ENCODE assay signal across 16 cellular contexts in genomic region chr4:9745782-9746181, GRCh38. TPM values are rescaled to one million over a fixed set of nuclear protein-coding genes. Genes with fewer than 3 reads are reported as not detected.
DNase-seq lines count a peak whose midpoint lies in the region; FAIRE-seq and TF ChIP-seq lines count a peak whose summit lies in the region.
"Had no signal": no experiment of that assay in that cellular context is flagged by ENCODE, and none has a peak within 500 bp of the region (broad histone marks: within the 10 kb centered on the region; RNA-seq: fewer than 3 reads in every experiment).

No MANE protein-coding gene starts in this region.

- peaks cover 72% of the 10 kb centered on the region for H3K4me1 ChIP-seq in BLaER1
- no peaks in the 10 kb centered on the region for H3K4me1 ChIP-seq in endothelial cell of umbilical vein (ENCODE audit: control insufficient read depth, extremely low read depth, insufficient read depth, low read length)
- no peaks in the 10 kb centered on the region for H3K4me1 ChIP-seq in trophoblast cell (ENCODE audit: control insufficient read depth in 1 of 2, insufficient read depth in 2 of 2, low read length in 2 of 2)
- H3K4me1 ChIP-seq in suprapubic skin = no peaks in the 10 kb centered on the region

- H4K91ac ChIP-seq in trophoblast cell (ENCODE audit: low read depth, low read length) = no peak overlapping the region

- no peak overlapping the region for H3K27ac ChIP-seq in BLaER1
- no peak overlapping the region for H3K27ac ChIP-seq in endothelial cell of umbilical vein (ENCODE audit: insufficient read depth, low read depth, low read length)
- no peak overlapping the region for H3K27ac ChIP-seq in trophoblast cell (ENCODE audit: low read depth, low read length)
- no peak overlapping the region for H3K27ac ChIP-seq in suprapubic skin
- H3K27ac ChIP-seq: C4-2B had no signal

- TF ChIP-seq POLR2A in endothelial cell of umbilical vein (IDR thresholded peaks at IDR 0.05; ENCODE audit: low read depth, low read length) (no peak), suprapubic skin (IDR thresholded peaks at IDR 0.05) (no peak)

- H2BK120ac ChIP-seq in trophoblast cell (ENCODE audit: insufficient read depth, low read length, poor library complexity) = no peak overlapping the region

- no peaks in the 10 kb centered on the region for H3K9me1 ChIP-seq in endothelial cell of umbilical vein (replicated peaks; ENCODE audit: control insufficient read depth, extremely low read depth, insufficient read depth, low read length)

- H2AFZ ChIP-seq in endothelial cell of umbilical vein (ENCODE audit: low read depth, low read length) = no peak overlapping the region
- no peak overlapping the region for H2AFZ ChIP-seq in trophoblast cell (ENCODE audit: insufficient read depth, low read length, poor library complexity)

- peak; percentile 76 for FAIRE-seq in HTR-8/SVneo (lab: Jason Lieb, UNC)
- no peak for FAIRE-seq in endothelial cell of umbilical vein (lab: Jason Lieb, UNC)
- FAIRE-seq: G401.6, GM19239 had no signal

- H3K79me1 ChIP-seq in trophoblast cell (ENCODE audit: low read length) = no peaks in the 10 kb centered on the region

- intact Hi-C loops in endothelial cell of umbilical vein (cut with micrococcal nuclease) = no loop called here

- no peak for TF ChIP-seq EP300 in suprapubic skin (IDR thresholded peaks at IDR 0.05)

- H3K27me3 ChIP-seq in BLaER1 (no peaks in the 10 kb centered on the region), endothelial cell of umbilical vein (ENCODE audit: control insufficient read depth in 2 of 2, insufficient read depth in 2 of 2, low read length in 2 of 2) (no peaks in the 10 kb centered on the region), trophoblast cell (ENCODE audit: insufficient read depth, low read length) (no peaks in the 10 kb centered on the region), suprapubic skin (no peaks in the 10 kb centered on the region)

- H2AK5ac ChIP-seq in trophoblast cell (ENCODE audit: low read length) = no peak overlapping the region

- H3K4me3 ChIP-seq in BLaER1 (no peak overlapping the region), endothelial cell of umbilical vein (replicated peaks in 1 of 3; ENCODE audit: insufficient read depth in 1 of 3, low read depth in 1 of 3, low read length in 3 of 3) (no peak overlapping the region), trophoblast cell (ENCODE audit: low read depth, low read length) (peak overlapping the region; percentile 29), suprapubic skin (no peak overlapping the region)

- H3K79me2 ChIP-seq in endothelial cell of umbilical vein (ENCODE audit: control insufficient read depth, insufficient read depth, low read length) (no peaks in the 10 kb centered on the region), trophoblast cell (ENCODE audit: control insufficient read depth, insufficient read depth, low read length, poor library complexity) (no peaks in the 10 kb centered on the region)

- no peak overlapping the region for H3K14ac ChIP-seq in trophoblast cell (ENCODE audit: low read length)

- H2BK12ac ChIP-seq in trophoblast cell (ENCODE audit: low read length) = no peak overlapping the region

- no TSS peak for BruUV-seq in endothelial cell of umbilical vein (replicated peaks; lab: Mats Ljungman, UMichigan)

- DNase-seq in HTR-8/SVneo (ENCODE audit: insufficient read length, low spot score) (no peak), endothelial cell of umbilical vein (ENCODE audit: low read depth, low spot score) (peak; percentile 1), trophoblast cell (no peak), suprapubic skin (ENCODE audit: low spot score in 2 of 2) (no peak), NCI-H2029 treated with DMSO at 0.1 percent for 48 hours (lab: John Stamatoyannopoulos, UW) (no peak)
- no peak for DNase-seq in NK-92 treated with Interleukin-12 subunit alpha and Interleukin-12 subunit beta, amount 100 ng/mL, for 24 hours (lab: John Stamatoyannopoulos, UW)
- DNase-seq: 8988T; CD4-positive, alpha-beta memory T cell; DMS79 treated with DMSO at 0.1 percent for 48 hours; EL; HCEC 1CT had no signal

- H3K4ac ChIP-seq in trophoblast cell (ENCODE audit: low read depth, low read length) = no peak overlapping the region

- H3K36me3 ChIP-seq in BLaER1 (no peaks in the 10 kb centered on the region), endothelial cell of umbilical vein (ENCODE audit: control insufficient read depth in 2 of 2, extremely low read depth in 1 of 2, insufficient read depth in 2 of 2, low read length in 2 of 2) (no peaks in the 10 kb centered on the region), trophoblast cell (ENCODE audit: control insufficient read depth in 1 of 2, insufficient read depth in 2 of 2, low read length in 2 of 2) (no peaks in the 10 kb centered on the region), suprapubic skin (no peaks in the 10 kb centered on the region)

- WGBS in trophoblast cell (ENCODE audit: extremely low coverage, insufficient coverage, insufficient read length) = no CpG with 5 or more reads among the region's 13 CpGs
- 95% methylated on average over 13 of the region's 13 CpGs for WGBS in suprapubic skin

- POLR2A ChIA-PET in endothelial cell of umbilical vein (lab: Charles Lee) = no interaction called here

- H4K8ac ChIP-seq in trophoblast cell (ENCODE audit: low read depth, low read length) = no peak overlapping the region

- no peak for TF ChIP-seq CTCF in endothelial cell of umbilical vein (IDR thresholded peaks at IDR 0.05; ENCODE audit: extremely low read depth in 1 of 2, insufficient read depth in 1 of 2, low read depth in 1 of 2, low read length in 2 of 2)
- no peak for TF ChIP-seq CTCF in suprapubic skin (IDR thresholded peaks at IDR 0.05)

- dilution Hi-C loops in endothelial cell of umbilical vein (cut with MboI; ENCODE audit: extremely low pct_ligation_motif_present, low sequenced_read_pairs) = no loop called here

- no peak overlapping the region for H3K18ac ChIP-seq in trophoblast cell (ENCODE audit: low read length)

- no peak overlapping the region for H3K9ac ChIP-seq in BLaER1
- H3K9ac ChIP-seq in endothelial cell of umbilical vein (replicated peaks; ENCODE audit: extremely low read depth, insufficient read depth, low read length) = no peak overlapping the region
- H3K9ac ChIP-seq in trophoblast cell (ENCODE audit: low read length) = no peak overlapping the region

- CTCF ChIA-PET in endothelial cell of umbilical vein (lab: Charles Lee) = no interaction called here

- H3K23ac ChIP-seq in trophoblast cell (ENCODE audit: low read length) = no peak overlapping the region

- H3K9me3 ChIP-seq in BLaER1 (no peaks in the 10 kb centered on the region), endothelial cell of umbilical vein (replicated peaks; ENCODE audit: control insufficient read depth, insufficient read depth, low read length) (no peaks in the 10 kb centered on the region), trophoblast cell (ENCODE audit: insufficient read depth, low read depth, low read length) (peaks cover 5% of the 10 kb centered on the region), suprapubic skin (no peaks in the 10 kb centered on the region)

- no peak overlapping the region for H2BK5ac ChIP-seq in trophoblast cell (ENCODE audit: low read depth, low read length, poor library complexity)

- H3K4me2 ChIP-seq in BLaER1 (peak overlapping the region; percentile 67), endothelial cell of umbilical vein (ENCODE audit: insufficient read depth, low read length) (no peak overlapping the region), trophoblast cell (ENCODE audit: low read length) (no peak overlapping the region)

- H4K20me1 ChIP-seq in BLaER1 = no peaks in the 10 kb centered on the region
- no peaks in the 10 kb centered on the region for H4K20me1 ChIP-seq in endothelial cell of umbilical vein (replicated peaks; ENCODE audit: control insufficient read depth, extremely low read depth, insufficient read depth, low read length)

- no peak overlapping the region for H4K12ac ChIP-seq in trophoblast cell (ENCODE audit: low read depth, low read length)

TF ChIP-seq in endothelial cell of umbilical vein, 7 proteins besides CTCF, POLR2A, EP300 and RAD21:
- no peak for TF ChIP-seq GATA2 (IDR thresholded peaks at IDR 0.05; ENCODE audit: insufficient read depth, insufficient read length, low read depth, low read length)
- TF ChIP-seq JUN (IDR thresholded peaks at IDR 0.05; ENCODE audit: borderline replicate concordance, insufficient read depth, insufficient read length, low read depth) = no peak
- TF ChIP-seq MAX (IDR thresholded peaks at IDR 0.05; ENCODE audit: insufficient read depth, insufficient read length) = peak; percentile 40

RNA-seq across cellular contexts. Expression of gene DRD5, which starts 35.7 kb away (rescaled TPM):
- total RNA-seq in endothelial cell of umbilical vein (not detected in 2 replicates), suprapubic skin (not detected)
- polyA plus RNA-seq in endothelial cell of umbilical vein = not detected in 2 replicates
- polyA plus RNA-seq in endothelial cell of umbilical vein (2011; cell fraction: cytosol; rRNA removed) = not detected in 2 replicates
- not detected in 2 replicates for polyA plus RNA-seq in endothelial cell of umbilical vein (2011; cell fraction: nucleus; rRNA removed)
- polyA plus RNA-seq in endothelial cell of umbilical vein (2012) = not detected in 2 replicates
- not detected in 2 replicates for polyA minus RNA-seq in endothelial cell of umbilical vein
- polyA minus RNA-seq in endothelial cell of umbilical vein (2011; cell fraction: cytosol; rRNA and poly(A)+ RNA removed) = not detected
- polyA minus RNA-seq in endothelial cell of umbilical vein (2011; cell fraction: nucleus; rRNA and poly(A)+ RNA removed) = not detected in 2 replicates
- not detected in 2 replicates for polyA plus RNA-seq in trophoblast cell (2013)
- total RNA-seq: CD4-positive, alpha-beta memory T cell; H4 had no signal
- polyA plus RNA-seq: CD4-positive, alpha-beta memory T cell had no signal
